18 cellular contexts compared by ENCODE assay signal in genomic region chr17:17605747-17606083, GRCh38. TPM values are rescaled to one million over a fixed set of nuclear protein-coding genes. Genes with fewer than 3 reads are reported as not detected.
DNase-seq lines count a peak whose midpoint lies in the region; ATAC-seq and TF ChIP-seq lines count a peak whose summit lies in the region.
"Had no signal": no experiment of that assay in that cellular context is flagged by ENCODE, and none has a peak within 500 bp of the region (broad histone marks: within the 10 kb centered on the region; RNA-seq: fewer than 3 reads in every experiment).

No MANE protein-coding gene starts in this region.

- H3F3A ChIP-seq in GM23248 (ENCODE audit: insufficient read depth): peaks cover 15% of the 10 kb centered on the region

- no peak for ATAC-seq in HG03457 (IDR thresholded peaks at IDR 0.05; ENCODE audit: unreplicated experiment)
- no peak for ATAC-seq in HG02870 (IDR thresholded peaks at IDR 0.05; ENCODE audit: unreplicated experiment)
- no peak for ATAC-seq in HG02588 (IDR thresholded peaks at IDR 0.05; ENCODE audit: unreplicated experiment)

- H3K9me3 ChIP-seq in GM23248 (ENCODE audit: low read depth): no peaks in the 10 kb centered on the region
- H3K9me3 ChIP-seq: adrenal gland had no signal

- peak overlapping the region; percentile 56 for H3K9ac ChIP-seq in GM23248

- in situ Hi-C loops in GM23248 (cut with MboI): no loop called here

- H3K79me2 ChIP-seq in GM23248 (ENCODE audit: insufficient read depth): no peaks in the 10 kb centered on the region

- H3K4me3 ChIP-seq in GM23248 (peak overlapping the region; percentile 17; the same call in 1 of the 2 replicates), choroid plexus epithelial cell (ENCODE audit: low read depth, low read length) (no peak overlapping the region)
- H3K4me3 ChIP-seq: adrenal gland, dorsolateral prefrontal cortex had no signal

- no peaks in the 10 kb centered on the region for H3K36me3 ChIP-seq in GM23248 (ENCODE audit: low read depth)
- H3K36me3 ChIP-seq: adrenal gland had no signal

- TF ChIP-seq CTCF in choroid plexus epithelial cell (conservative IDR thresholded peaks at IDR 0.05; ENCODE audit: low read depth, low read length): no peak

- H3K27ac ChIP-seq in GM23248: peak overlapping the region; percentile 71
- H3K27ac ChIP-seq: adrenal gland, dorsolateral prefrontal cortex had no signal

- no peaks in the 10 kb centered on the region for H4K20me1 ChIP-seq in GM23248 (ENCODE audit: insufficient read depth)

- DNase-seq in AG20443 (ENCODE audit: low spot score) (peak; percentile 65), GM23248 (peak; percentile 86), choroid plexus epithelial cell (ENCODE audit: low read depth) (peak; percentile 53), myocyte (ENCODE audit: low read depth) (peak; percentile 40), posterior cingulate gyrus (no peak)
- DNase-seq: activated CD4-positive, alpha-beta T cell treated with anti-CD3 and anti-CD28 coated beads for 48 hours; activated T-cell treated with anti-CD3 and anti-CD28 coated beads, Interleukin-2, amount 50 U/mL, for 48 hours; adrenal gland; CD8-positive, alpha-beta memory T cell; dorsolateral prefrontal cortex; naive B cell; NCI-H1417 treated with DMSO at 0.1 percent for 48 hours; right cardiac atrium; stimulated activated naive CD4-positive, alpha-beta T cell treated with Interleukin-2 at 50 U/mL for 16 hours; T-helper 9 cell had no signal

- no peaks in the 10 kb centered on the region for H3K9me2 ChIP-seq in GM23248 (ENCODE audit: insufficient read depth)

- WGBS in GM23248 (ENCODE audit: low coverage in 1 of 2, low lambda C conversion rate in 2 of 2, missing lambda C conversion rate in 2 of 2), 2 experiments: 0 to 3% methylated on average over 2 of the region's 2 CpGs

- H2AFZ ChIP-seq in GM23248: peak overlapping the region; percentile 53

- peaks cover 18% of the 10 kb centered on the region for H3K4me1 ChIP-seq in GM23248 (ENCODE audit: insufficient read depth)
- H3K4me1 ChIP-seq: adrenal gland had no signal

- H3K27me3 ChIP-seq in GM23248 (replicated peaks; ENCODE audit: insufficient read depth): no peaks in the 10 kb centered on the region
- H3K27me3 ChIP-seq: adrenal gland, dorsolateral prefrontal cortex had no signal

- intact Hi-C loops in posterior cingulate gyrus (cut with DNase I): no loop called here

- peak overlapping the region; percentile 48 for H3K4me2 ChIP-seq in GM23248 (ENCODE audit: unreplicated experiment)

RNA-seq across cellular contexts. Expression of gene PEMT, which starts 14.2 kb away (rescaled TPM):
- total RNA-seq in GM23248 (2014; rRNA removed; shearing (Covaris generic)): 53.0 and 62.0 TPM in 2 replicates
- polyA plus RNA-seq in GM23248 (2016; fragmentation: Nextera tagmentation; extraction: Ambion mirVana): 60.4 and 68.7 TPM in 2 replicates
- 36.6 and 40.3 TPM in 2 replicates for total RNA-seq in myocyte
- 32.7 TPM for polyA plus RNA-seq in myocyte (2012)

Comparison
In these comparisons a context has a peak if more than half of its experiments do, and no peak if none do; other contexts are left out.
1. DNase-seq: peak in AG20443 (single experiment), GM23248 (single experiment), choroid plexus epithelial cell (single experiment) and myocyte (single experiment); none in posterior cingulate gyrus (0 of 10).